Comparison of ENCODE assay signal across 20 cellular contexts in genomic region chr12:91309450-91309849, GRCh38.
DNase-seq lines count a peak whose midpoint lies in the region; ATAC-seq and TF ChIP-seq lines count a peak whose summit lies in the region.
"Had no signal": no experiment of that assay in that cellular context is flagged by ENCODE, and none has a peak within 500 bp of the region (broad histone marks: within the 10 kb centered on the region; RNA-seq: fewer than 3 reads in every experiment).

No MANE protein-coding gene starts in this region.

- H3K9ac ChIP-seq in OCI-LY3 (ENCODE audit: low read length) (peak overlapping the region; percentile 51; the same call in 1 of the 2 replicates), adipocyte (ENCODE audit: low read length) (no peak overlapping the region)
- H3K9ac ChIP-seq: BLaER1 treated with 17β-estradiol and CSF1 and Interleukin-3, amounts not matched to agents 10 nM and 100 nM had no signal

- TF ChIP-seq CTCF in 22Rv1 (IDR thresholded peaks at IDR 0.05) (no peak), OCI-LY3 (IDR thresholded peaks at IDR 0.05; ENCODE audit: low read depth, low read length) (no peak)

- peak overlapping the region; percentile 46 for H3K27ac ChIP-seq in 22Rv1
- peak overlapping the region; percentile 96 for H3K27ac ChIP-seq in OCI-LY3 (ENCODE audit: low read length)
- no peak overlapping the region for H3K27ac ChIP-seq in caudate nucleus (ENCODE audit: low read depth, low read length)
- H3K27ac ChIP-seq: A549 had no signal

- H3K79me2 ChIP-seq in OCI-LY3 (ENCODE audit: low read length) = no peaks in the 10 kb centered on the region

- H4K20me1 ChIP-seq in OCI-LY3 (ENCODE audit: insufficient read depth, low read length) = no peaks in the 10 kb centered on the region
- H4K20me1 ChIP-seq: BLaER1 treated with 17β-estradiol and CSF1 and Interleukin-3, amounts not matched to agents 10 nM and 100 nM had no signal

- DNase-seq in adipocyte (ENCODE audit: low read depth) (no peak), caudate nucleus (lab: John Stamatoyannopoulos, UW) (no peak), middle frontal gyrus (ENCODE audit: extremely low spot score, low spot score) (no peak)
- DNase-seq: 8988T; ACHN; AML-193; BE2C; Calu3; CD4-positive, alpha-beta memory T cell; COR-L47; DMS153; DND-41; H9 had no signal

- peak overlapping the region; percentile 53 for H3K4me2 ChIP-seq in OCI-LY3 (ENCODE audit: low read length)
- H3K4me2 ChIP-seq: A549, GM23338 had no signal

- H3K27me3 ChIP-seq in OCI-LY3 (ENCODE audit: low read depth, low read length) = no peaks in the 10 kb centered on the region
- no peaks in the 10 kb centered on the region for H3K27me3 ChIP-seq in adipocyte (replicated peaks; ENCODE audit: control insufficient read depth, insufficient read depth, low read length)
- H3K27me3 ChIP-seq: BE2C; BLaER1 treated with 17β-estradiol and CSF1 and Interleukin-3, amounts not matched to agents 10 nM and 100 nM had no signal

- H3K4me1 ChIP-seq in OCI-LY3 (ENCODE audit: low read length) = peaks cover 50% of the 10 kb centered on the region
- H3K4me1 ChIP-seq in adipocyte (ENCODE audit: control insufficient read depth, insufficient read depth, low read length) = peaks cover 15% of the 10 kb centered on the region
- H3K4me1 ChIP-seq: A549 had no signal

- 0 out of 2 replicates have a peak, but pooled peaks cover under 1% of the 10 kb centered on the region for H3K9me3 ChIP-seq in OCI-LY3 (ENCODE audit: insufficient read depth, low read length)
- no peaks in the 10 kb centered on the region for H3K9me3 ChIP-seq in adipocyte (ENCODE audit: control insufficient read depth, low read length)
- H3K9me3 ChIP-seq: A549; BE2C; BLaER1 treated with 17β-estradiol and CSF1 and Interleukin-3, amounts not matched to agents 10 nM and 100 nM had no signal

- H3K36me3 ChIP-seq in OCI-LY3 (replicated peaks; ENCODE audit: low read depth, low read length) = no peaks in the 10 kb centered on the region
- no peaks in the 10 kb centered on the region for H3K36me3 ChIP-seq in adipocyte (ENCODE audit: control insufficient read depth, insufficient read depth, low read length, severe bottlenecking)
- H3K36me3 ChIP-seq: BE2C; BLaER1 treated with 17β-estradiol and CSF1 and Interleukin-3, amounts not matched to agents 10 nM and 100 nM had no signal

- H2AFZ ChIP-seq in OCI-LY3 (ENCODE audit: low read depth, low read length) = peak overlapping the region; percentile 62; the same call in 1 of the 2 replicates
- H2AFZ ChIP-seq: GM23338 had no signal

- ATAC-seq in GM21528 (IDR thresholded peaks at IDR 0.05; ENCODE audit: low FRiP score, unreplicated experiment) = no peak
- ATAC-seq: A549, GM23338, HCT116 had no signal

- peak overlapping the region; percentile 15 for H3K4me3 ChIP-seq in OCI-LY3 (ENCODE audit: low read length)
- H3K4me3 ChIP-seq in adipocyte (ENCODE audit: low read length) = peak overlapping the region; percentile 26
- H3K4me3 ChIP-seq: A549; BLaER1 treated with 17β-estradiol and CSF1 and Interleukin-3, amounts not matched to agents 10 nM and 100 nM; GM23338 had no signal
